ENCODE assay signal across 11 cellular contexts in genomic region chr10:64976150-64976549, GRCh38.
"Had no signal": no experiment of that assay in that cellular context is flagged by ENCODE, and none has a peak within 500 bp of the region (broad histone marks: within the 10 kb centered on the region; RNA-seq: fewer than 3 reads in every experiment).

No MANE protein-coding gene starts in this region.

- H3K9ac ChIP-seq: GM23248 had no signal

- H3K4me3 ChIP-seq: GM23248, GM23338, HAP-1 had no signal

- H3K9me3 ChIP-seq: HAP-1 had no signal

- FAIRE-seq: H1, H54 had no signal

- H3K4me1 ChIP-seq: HAP-1 had no signal

- H2AFZ ChIP-seq: GM23248, GM23338 had no signal

- H3K36me3 ChIP-seq: HAP-1 had no signal

- ATAC-seq: GM23338, HCT116 had no signal

- H3K27ac ChIP-seq: GM23248 had no signal

- H3K4me2 ChIP-seq: GM23338 had no signal

- DNase-seq: GM23248, GOT3, H7, H9, HCEC 1CT, HFFc6 had no signal
